ENCODE assay signal across 1 cellular context in genomic region chr19:307111-307531, GRCh38.
TF ChIP-seq lines count a peak whose summit lies in the region.

No MANE protein-coding gene starts in this region.

TF ChIP-seq in SK-N-SH, 30 proteins besides CTCF, POLR2A, EP300 and RAD21 (continued from another document):
- TF ChIP-seq, protein P1, sequence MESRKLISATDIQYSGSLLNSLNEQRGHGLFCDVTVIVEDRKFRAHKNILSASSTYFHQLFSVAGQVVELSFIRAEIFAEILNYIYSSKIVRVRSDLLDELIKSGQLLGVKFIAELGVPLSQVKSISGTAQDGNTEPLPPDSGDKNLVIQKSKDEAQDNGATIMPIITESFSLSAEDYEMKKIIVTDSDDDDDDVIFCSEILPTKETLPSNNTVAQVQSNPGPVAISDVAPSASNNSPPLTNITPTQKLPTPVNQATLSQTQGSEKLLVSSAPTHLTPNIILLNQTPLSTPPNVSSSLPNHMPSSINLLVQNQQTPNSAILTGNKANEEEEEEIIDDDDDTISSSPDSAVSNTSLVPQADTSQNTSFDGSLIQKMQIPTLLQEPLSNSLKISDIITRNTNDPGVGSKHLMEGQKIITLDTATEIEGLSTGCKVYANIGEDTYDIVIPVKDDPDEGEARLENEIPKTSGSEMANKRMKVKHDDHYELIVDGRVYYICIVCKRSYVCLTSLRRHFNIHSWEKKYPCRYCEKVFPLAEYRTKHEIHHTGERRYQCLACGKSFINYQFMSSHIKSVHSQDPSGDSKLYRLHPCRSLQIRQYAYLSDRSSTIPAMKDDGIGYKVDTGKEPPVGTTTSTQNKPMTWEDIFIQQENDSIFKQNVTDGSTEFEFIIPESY (IDR thresholded peaks at IDR 0.05; ENCODE audit: borderline replicate concordance, low read depth), result no peak
- TF ChIP-seq, protein P2, sequence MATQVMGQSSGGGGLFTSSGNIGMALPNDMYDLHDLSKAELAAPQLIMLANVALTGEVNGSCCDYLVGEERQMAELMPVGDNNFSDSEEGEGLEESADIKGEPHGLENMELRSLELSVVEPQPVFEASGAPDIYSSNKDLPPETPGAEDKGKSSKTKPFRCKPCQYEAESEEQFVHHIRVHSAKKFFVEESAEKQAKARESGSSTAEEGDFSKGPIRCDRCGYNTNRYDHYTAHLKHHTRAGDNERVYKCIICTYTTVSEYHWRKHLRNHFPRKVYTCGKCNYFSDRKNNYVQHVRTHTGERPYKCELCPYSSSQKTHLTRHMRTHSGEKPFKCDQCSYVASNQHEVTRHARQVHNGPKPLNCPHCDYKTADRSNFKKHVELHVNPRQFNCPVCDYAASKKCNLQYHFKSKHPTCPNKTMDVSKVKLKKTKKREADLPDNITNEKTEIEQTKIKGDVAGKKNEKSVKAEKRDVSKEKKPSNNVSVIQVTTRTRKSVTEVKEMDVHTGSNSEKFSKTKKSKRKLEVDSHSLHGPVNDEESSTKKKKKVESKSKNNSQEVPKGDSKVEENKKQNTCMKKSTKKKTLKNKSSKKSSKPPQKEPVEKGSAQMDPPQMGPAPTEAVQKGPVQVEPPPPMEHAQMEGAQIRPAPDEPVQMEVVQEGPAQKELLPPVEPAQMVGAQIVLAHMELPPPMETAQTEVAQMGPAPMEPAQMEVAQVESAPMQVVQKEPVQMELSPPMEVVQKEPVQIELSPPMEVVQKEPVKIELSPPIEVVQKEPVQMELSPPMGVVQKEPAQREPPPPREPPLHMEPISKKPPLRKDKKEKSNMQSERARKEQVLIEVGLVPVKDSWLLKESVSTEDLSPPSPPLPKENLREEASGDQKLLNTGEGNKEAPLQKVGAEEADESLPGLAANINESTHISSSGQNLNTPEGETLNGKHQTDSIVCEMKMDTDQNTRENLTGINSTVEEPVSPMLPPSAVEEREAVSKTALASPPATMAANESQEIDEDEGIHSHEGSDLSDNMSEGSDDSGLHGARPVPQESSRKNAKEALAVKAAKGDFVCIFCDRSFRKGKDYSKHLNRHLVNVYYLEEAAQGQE (IDR thresholded peaks at IDR 0.05; ENCODE audit: low read depth, low read length), result no peak
- TF ChIP-seq MEF2A (IDR thresholded peaks at IDR 0.05; ENCODE audit: borderline replicate concordance, low read depth) (no peak), YY1 (IDR thresholded peaks at IDR 0.05; ENCODE audit: low read depth) (no peak), NFIC (IDR thresholded peaks at IDR 0.05; ENCODE audit: borderline replicate concordance) (no peak), GATA2 (CRISPR knock-in tag; IDR thresholded peaks at IDR 0.05) (no peak), GABPA (IDR thresholded peaks at IDR 0.05; ENCODE audit: low read depth) (no peak), RCOR1 (IDR thresholded peaks at IDR 0.05; ENCODE audit: low read length) (no peak), FOSL2 (IDR thresholded peaks at IDR 0.05; ENCODE audit: borderline replicate concordance, low read depth) (no peak), EZH2phosphoT487 (IDR thresholded peaks at IDR 0.05; ENCODE audit: borderline replicate concordance, low read depth) (no peak), CHD2 (IDR thresholded peaks at IDR 0.05; ENCODE audit: low read length, partially characterized antibody) (no peak), NRF1 (IDR thresholded peaks at IDR 0.05; ENCODE audit: low read depth, low read length) (no peak)
TF ChIP-seq in SK-N-SH: peak in this region for 0.
